In the genomic region with DNA sequence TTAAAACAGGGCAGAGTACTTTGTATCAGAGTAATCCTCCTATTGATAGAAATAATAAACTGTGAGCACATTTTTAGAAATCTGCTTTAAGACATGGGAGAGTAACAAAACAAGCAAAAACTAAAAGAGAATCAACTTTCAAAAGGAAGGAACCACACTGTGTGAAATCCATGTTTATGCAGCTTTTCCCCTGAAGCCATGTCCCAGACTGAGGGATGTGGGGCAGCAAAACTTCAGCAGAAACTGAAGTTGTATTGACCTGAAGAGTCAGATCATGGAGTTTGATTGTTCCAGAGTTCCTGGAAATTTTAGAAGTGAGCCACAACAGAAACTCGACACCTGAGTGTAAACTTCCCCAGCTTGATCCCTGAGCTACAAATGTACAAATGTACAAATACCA, we compare ENCODE assay signal across 20 cellular contexts.
"Had no signal": no experiment of that assay in that cellular context is flagged by ENCODE, and none has a peak within 500 bp of the region (broad histone marks: within the 10 kb centered on the region; RNA-seq: fewer than 3 reads in every experiment).

No MANE protein-coding gene starts in this region.

- H3K36me3 ChIP-seq: adrenal gland, ascending aorta, cardiac muscle cell, heart left ventricle, thyroid gland, upper lobe of right lung had no signal

- H3K36me3 Mint-ChIP-seq: activated naive CD8-positive, alpha-beta T cell; memory B cell; T-cell had no signal

- H3K9me3 Mint-ChIP-seq: activated T-helper 17 cell treated with anti-CD3 and anti-CD28 coated beads, Interleukin-2, amount 50 U/mL, for 72 hours; memory B cell; neural crest cell had no signal

- H3K27ac ChIP-seq: adrenal gland, ascending aorta, cardiac muscle cell, epithelial cell of prostate, heart left ventricle, thyroid gland, upper lobe of right lung had no signal

- H3K4me3 ChIP-seq: adrenal gland, ascending aorta, cardiac muscle cell, heart left ventricle, thyroid gland, upper lobe of right lung had no signal

- H3K4me1 Mint-ChIP-seq: activated T-helper 17 cell treated with anti-CD3 and anti-CD28 coated beads, Interleukin-2, amount 50 U/mL, for 72 hours; memory B cell; T-cell had no signal

- H3K4me1 ChIP-seq: adrenal gland, ascending aorta, heart left ventricle, upper lobe of right lung had no signal

- DNase-seq: activated CD4-positive, alpha-beta T cell treated with anti-CD3 and anti-CD28 coated beads for 1 hour; activated naive CD4-positive, alpha-beta T cell; activated T-cell treated with anti-CD3 and anti-CD28 coated beads, Interleukin-2, amount 50 U/mL, for 1 hour; adrenal gland; heart left ventricle; left cardiac atrium; stimulated activated CD4-positive, alpha-beta T cell treated with anti-CD3 and anti-CD28 coated beads, Interleukin-4, amount 100 ng/mL, for 24 hours; stimulated activated naive CD4-positive, alpha-beta T cell treated with Interleukin-2 at 50 U/mL for 16 hours; substantia nigra; T-cell; thyroid gland; upper lobe of right lung had no signal

- ATAC-seq: activated T-helper 17 cell treated with anti-CD3 and anti-CD28 coated beads, Interleukin-2, amount 50 U/mL, for 72 hours; heart left ventricle; left cardiac atrium; T-cell; upper lobe of right lung had no signal

- H3K4me3 Mint-ChIP-seq: activated naive CD8-positive, alpha-beta T cell; activated T-helper 17 cell treated with anti-CD3 and anti-CD28 coated beads, Interleukin-2, amount 50 U/mL, for 72 hours; memory B cell; neural crest cell; T-cell had no signal

- H3K9me3 ChIP-seq: adrenal gland, ascending aorta, heart left ventricle, thyroid gland, upper lobe of right lung had no signal

- H3K27me3 ChIP-seq: adrenal gland, ascending aorta, cardiac muscle cell, heart left ventricle, thyroid gland, upper lobe of right lung had no signal

- H3K27ac Mint-ChIP-seq: activated naive CD8-positive, alpha-beta T cell; activated T-helper 17 cell treated with anti-CD3 and anti-CD28 coated beads, Interleukin-2, amount 50 U/mL, for 72 hours; memory B cell; progenitor cell of endocrine pancreas; T-cell had no signal
